Comparison of ENCODE assay signal across 18 cellular contexts in genomic region chr1:206859082-206859491, GRCh38. TPM values are rescaled to one million over a fixed set of nuclear protein-coding genes. Genes with fewer than 3 reads are reported as not detected.
DNase-seq lines count a peak whose midpoint lies in the region; ATAC-seq, FAIRE-seq and TF ChIP-seq lines count a peak whose summit lies in the region.
"Had no signal": no experiment of that assay in that cellular context is flagged by ENCODE, and none has a peak within 500 bp of the region (broad histone marks: within the 10 kb centered on the region; RNA-seq: fewer than 3 reads in every experiment).

No MANE protein-coding gene starts in this region.

- no peaks in the 10 kb centered on the region for H3K36me3 Mint-ChIP-seq in CD4-positive, alpha-beta T cell (ENCODE audit: low read depth)
- H3K36me3 Mint-ChIP-seq in activated CD8-positive, alpha-beta T cell treated with anti-CD3 and anti-CD28 coated beads, Interleukin-2, amount 10 ng/mL, durations not matched to agents 7 days and 5 days (ENCODE audit: low read depth) = peaks cover 3% of the 10 kb centered on the region
- no peaks in the 10 kb centered on the region for H3K36me3 Mint-ChIP-seq in T-helper 2 cell treated with Interferon-gamma antibody and Interleukin-4, amounts not matched to agents 5 μg/mL and 100 μg/mL, for 36 hours (ENCODE audit: low read depth)
- H3K36me3 Mint-ChIP-seq: CD8-positive, alpha-beta T cell had no signal

- H3K9me1 ChIP-seq in keratinocyte (ENCODE audit: control insufficient read depth, extremely low read depth, insufficient read depth, low read length) = no peaks in the 10 kb centered on the region

- H3K4me2 ChIP-seq in keratinocyte (ENCODE audit: control insufficient read depth, extremely low read depth, insufficient read depth, low read depth, low read length) = no peak overlapping the region
- H3K4me2 ChIP-seq: KMS-11 had no signal

- CTCF ChIA-PET in CD4-positive, alpha-beta T cell (lab: Charles Lee) = interaction anchor here (1.4 kb wide), 1 partner anchor 53 kb away, joined by 6 read pairs; no protein-coding TSS in a partner anchor
- CTCF ChIA-PET in activated CD8-positive, alpha-beta T cell treated with anti-CD3 and anti-CD28 coated beads, Interleukin-2, amount 10 ng/mL, durations not matched to agents 7 days and 5 days (lab: Charles Lee) = interaction anchor here (0.6 to 4.4 kb wide), 18 partner anchors 11 to 195 kb away, joined by 3 to 22 read pairs (median 4); no protein-coding TSS in a partner anchor

- no peaks in the 10 kb centered on the region for H3K27me3 ChIP-seq in CD4-positive, alpha-beta T cell (ENCODE audit: control insufficient read depth, insufficient read depth, low read length)
- H3K27me3 ChIP-seq in keratinocyte (ENCODE audit: control insufficient read depth, extremely low read depth, insufficient read depth, low read length) (no peaks in the 10 kb centered on the region), dorsolateral prefrontal cortex (peaks cover 0 to 32% (median 0%) of the 10 kb centered on the region in 45 donors)

- intact Hi-C loops in CD4-positive, alpha-beta T cell (cut with DNase I, micrococcal nuclease) = no loop called here
- intact Hi-C loops in dorsolateral prefrontal cortex (cut with DNase I) = no loop called here

- peak; percentile 62 for ATAC-seq in CD4-positive, alpha-beta T cell (ENCODE audit: poor library complexity)
- no peak for ATAC-seq in activated CD8-positive, alpha-beta T cell treated with anti-CD3 and anti-CD28 coated beads, Interleukin-2, amount 10 ng/mL, durations not matched to agents 7 days and 5 days
- no peak for ATAC-seq in GM18873 (IDR thresholded peaks at IDR 0.05; ENCODE audit: low FRiP score, unreplicated experiment)
- ATAC-seq: CD8-positive, alpha-beta T cell had no signal

- H3K79me2 ChIP-seq in keratinocyte (ENCODE audit: control insufficient read depth, insufficient read depth, low read length) = no peaks in the 10 kb centered on the region

- H3K4me1 Mint-ChIP-seq in CD4-positive, alpha-beta T cell (ENCODE audit: low read depth) = peaks cover 22% of the 10 kb centered on the region
- peaks cover 15% of the 10 kb centered on the region for H3K4me1 Mint-ChIP-seq in activated CD8-positive, alpha-beta T cell treated with anti-CD3 and anti-CD28 coated beads, Interleukin-2, amount 10 ng/mL, durations not matched to agents 7 days and 5 days (ENCODE audit: low read depth)
- H3K4me1 Mint-ChIP-seq in T-helper 2 cell treated with Interferon-gamma antibody and Interleukin-4, amounts not matched to agents 5 μg/mL and 100 μg/mL, for 36 hours (ENCODE audit: low read depth) = peaks cover 17% of the 10 kb centered on the region

- peak overlapping the region; percentile 80 for H2AFZ ChIP-seq in keratinocyte (ENCODE audit: control insufficient read depth, low read length)

- FAIRE-seq in keratinocyte (lab: Jason Lieb, UNC) = no peak
- FAIRE-seq: colon, G401.6 had no signal

- peaks cover 13% of the 10 kb centered on the region for H3K4me1 ChIP-seq in keratinocyte (ENCODE audit: control insufficient read depth, extremely low read depth, insufficient read depth, low read length)

- DNase-seq in DMS53 (lab: John Stamatoyannopoulos, UW) (peak; percentile 32), DMS53 treated with DMSO at 0.1 percent for 48 hours (lab: John Stamatoyannopoulos, UW; ENCODE audit: unreplicated experiment) (no peak), keratinocyte (ENCODE audit: low read depth, low spot score) (no peak), dorsolateral prefrontal cortex (no peak)
- no peak for DNase-seq in CD4-positive, alpha-beta T cell
- DNase-seq in activated CD8-positive, alpha-beta T cell treated with anti-CD3 and anti-CD28 coated beads, Interleukin-2, amount 10 ng/mL, durations not matched to agents 7 days and 5 days = no peak
- no peak for DNase-seq in T-helper 2 cell treated with Interferon-gamma antibody and Interleukin-4, amounts not matched to agents 5 μg/mL and 100 μg/mL, for 36 hours (ENCODE audit: low spot score)
- DNase-seq: activated CD4-positive, CD25-positive, alpha-beta regulatory T cell; activated T-cell treated with anti-CD3 and anti-CD28 coated beads, Interleukin-2, amount 50 U/mL, for 1 hour; CD8-positive, alpha-beta T cell; NCI-H146; NCI-H524 had no signal

- peak overlapping the region; percentile 16 for H3K9ac ChIP-seq in keratinocyte (ENCODE audit: control insufficient read depth, extremely low read depth, insufficient read depth, low read length)
- H3K9ac ChIP-seq: KMS-11 had no signal

- peaks cover 8% of the 10 kb centered on the region for H3K27me3 Mint-ChIP-seq in CD4-positive, alpha-beta T cell
- peaks cover 22% of the 10 kb centered on the region for H3K27me3 Mint-ChIP-seq in activated CD8-positive, alpha-beta T cell treated with anti-CD3 and anti-CD28 coated beads, Interleukin-2, amount 10 ng/mL, durations not matched to agents 7 days and 5 days (ENCODE audit: low read depth)
- H3K27me3 Mint-ChIP-seq in T-helper 2 cell treated with Interferon-gamma antibody and Interleukin-4, amounts not matched to agents 5 μg/mL and 100 μg/mL, for 36 hours (ENCODE audit: low read depth) = peaks cover 35% of the 10 kb centered on the region

- H3K9me3 Mint-ChIP-seq in CD4-positive, alpha-beta T cell = no peaks in the 10 kb centered on the region
- no peaks in the 10 kb centered on the region for H3K9me3 Mint-ChIP-seq in activated CD8-positive, alpha-beta T cell treated with anti-CD3 and anti-CD28 coated beads, Interleukin-2, amount 10 ng/mL, durations not matched to agents 7 days and 5 days (ENCODE audit: insufficient read depth)
- no peaks in the 10 kb centered on the region for H3K9me3 Mint-ChIP-seq in T-helper 2 cell treated with Interferon-gamma antibody and Interleukin-4, amounts not matched to agents 5 μg/mL and 100 μg/mL, for 36 hours
- H3K9me3 Mint-ChIP-seq: CD8-positive, alpha-beta T cell had no signal

- dilution Hi-C loops in keratinocyte (cut with MboI; ENCODE audit: extremely low pct_ligation_motif_present, low sequenced_read_pairs) = no loop called here

- no peak for TF ChIP-seq CTCF in CD4-positive, alpha-beta T cell (IDR thresholded peaks at IDR 0.05)
- TF ChIP-seq CTCF in keratinocyte (optimal IDR thresholded peaks at IDR 0.05 in 1 of 3, IDR thresholded peaks at IDR 0.05 in 1 of 3, conservative IDR thresholded peaks at IDR 0.05 in 1 of 3; ENCODE audit: extremely low read depth in 1 of 3, insufficient read depth in 2 of 3, low read length in 3 of 3) = no peak
- TF ChIP-seq CTCF in dorsolateral prefrontal cortex (IDR thresholded peaks at IDR 0.05 in 54 of 56, conservative IDR thresholded peaks at IDR 0.05 in 2 of 56; ENCODE audit: low read depth in 1 of 56, partially characterized antibody in 56 of 56) = no peak

- no peaks in the 10 kb centered on the region for H3K36me3 ChIP-seq in keratinocyte (ENCODE audit: control insufficient read depth in 2 of 2, extremely low read depth in 1 of 2, insufficient read depth in 2 of 2, low read length in 2 of 2)

- POLR2A ChIA-PET in CD4-positive, alpha-beta T cell (lab: Charles Lee) = interaction anchor here (0.6 to 1.5 kb wide), 13 partner anchors 30 to 125 kb away, joined by 3 to 9 read pairs (median 3); partner anchors contain the start of gene FCMR
- POLR2A ChIA-PET in activated CD8-positive, alpha-beta T cell treated with anti-CD3 and anti-CD28 coated beads, Interleukin-2, amount 10 ng/mL, durations not matched to agents 7 days and 5 days (lab: Charles Lee) = interaction anchor here (1.6 kb wide), 1 partner anchor 49 kb away, joined by 6 read pairs; no protein-coding TSS in a partner anchor

- no peak overlapping the region for H3K27ac ChIP-seq in CD4-positive, alpha-beta T cell (ENCODE audit: low read depth, low read length)
- no peak overlapping the region for H3K27ac ChIP-seq in keratinocyte (ENCODE audit: control insufficient read depth, insufficient read depth, low read length)
- no peak overlapping the region for H3K27ac ChIP-seq in dorsolateral prefrontal cortex
- H3K27ac ChIP-seq: 22Rv1, KMS-11 had no signal

- H3K27ac Mint-ChIP-seq in CD4-positive, alpha-beta T cell = peak overlapping the region; percentile 50
- H3K27ac Mint-ChIP-seq in activated CD8-positive, alpha-beta T cell treated with anti-CD3 and anti-CD28 coated beads, Interleukin-2, amount 10 ng/mL, durations not matched to agents 7 days and 5 days = peak overlapping the region; percentile 65
- no peak overlapping the region for H3K27ac Mint-ChIP-seq in T-helper 2 cell treated with Interferon-gamma antibody and Interleukin-4, amounts not matched to agents 5 μg/mL and 100 μg/mL, for 36 hours
- H3K27ac Mint-ChIP-seq: CD8-positive, alpha-beta T cell had no signal

- no peaks in the 10 kb centered on the region for H3K9me3 ChIP-seq in CD4-positive, alpha-beta T cell (ENCODE audit: control insufficient read depth, low read length)
- H3K9me3 ChIP-seq in keratinocyte (ENCODE audit: control insufficient read depth, low read depth, low read length) = no peaks in the 10 kb centered on the region

- no peaks in the 10 kb centered on the region for H4K20me1 ChIP-seq in keratinocyte (ENCODE audit: control insufficient read depth, extremely low read depth, insufficient read depth, low read length)

- H3K4me3 Mint-ChIP-seq in CD4-positive, alpha-beta T cell = peak overlapping the region; percentile 31
- H3K4me3 Mint-ChIP-seq in activated CD8-positive, alpha-beta T cell treated with anti-CD3 and anti-CD28 coated beads, Interleukin-2, amount 10 ng/mL, durations not matched to agents 7 days and 5 days = no peak overlapping the region
- H3K4me3 Mint-ChIP-seq in T-helper 2 cell treated with Interferon-gamma antibody and Interleukin-4, amounts not matched to agents 5 μg/mL and 100 μg/mL, for 36 hours = no peak overlapping the region
- H3K4me3 Mint-ChIP-seq: CD8-positive, alpha-beta T cell had no signal

- no peak overlapping the region for H3K4me3 ChIP-seq in keratinocyte (ENCODE audit: control insufficient read depth in 2 of 3, extremely low read depth in 1 of 3, insufficient read depth in 2 of 3, low read depth in 1 of 3, low read length in 3 of 3)
- no peak overlapping the region for H3K4me3 ChIP-seq in dorsolateral prefrontal cortex

RNA-seq across cellular contexts. Expression of gene IL20, which starts 6.3 kb away (rescaled TPM):
- total RNA-seq in CD4-positive, alpha-beta T cell = not detected
- total RNA-seq in activated CD8-positive, alpha-beta T cell treated with anti-CD3 and anti-CD28 coated beads, Interleukin-2, amount 10 ng/mL, durations not matched to agents 7 days and 5 days = not detected
- 0.67 to 5.6 TPM (median 4.7 TPM) in 3 replicates for polyA plus RNA-seq in keratinocyte
- polyA plus RNA-seq in keratinocyte (2011; ENCODE audit: low read depth) = 3.1 TPM
- polyA plus RNA-seq in keratinocyte (2011; cell fraction: cytosol; rRNA removed) = 1.2 and 3.1 TPM in 2 replicates
- polyA plus RNA-seq in keratinocyte (2011; cell fraction: nucleus; rRNA removed) = 8.0 and 9.2 TPM in 2 replicates
- polyA plus RNA-seq in keratinocyte (2012; ENCODE audit: low replicate concordance) = 0.45 and 4.9 TPM in 2 replicates
- 0.36 to 2.4 TPM (median 2.1 TPM) in 3 replicates for polyA minus RNA-seq in keratinocyte
- polyA minus RNA-seq in keratinocyte (2011; cell fraction: cytosol; rRNA and poly(A)+ RNA removed) = 1.7 TPM
- polyA minus RNA-seq in keratinocyte (2011; cell fraction: nucleus; rRNA and poly(A)+ RNA removed) = 2.9 and 3.0 TPM in 2 replicates
- total RNA-seq in dorsolateral prefrontal cortex = not detected
- total RNA-seq: CD8-positive, alpha-beta T cell; myocyte had no signal

RNA-seq across cellular contexts. Expression of gene IL24, which starts 38.2 kb away (rescaled TPM):
- not detected for total RNA-seq in CD4-positive, alpha-beta T cell
- total RNA-seq in activated CD8-positive, alpha-beta T cell treated with anti-CD3 and anti-CD28 coated beads, Interleukin-2, amount 10 ng/mL, durations not matched to agents 7 days and 5 days = not detected
- polyA plus RNA-seq in keratinocyte = 2.1 to 3.1 TPM (median 2.3 TPM) in 3 replicates
- 3.3 TPM for polyA plus RNA-seq in keratinocyte (2011; ENCODE audit: low read depth)
- 1.7 and 2.5 TPM in 2 replicates for polyA plus RNA-seq in keratinocyte (2011; cell fraction: cytosol; rRNA removed)
- polyA plus RNA-seq in keratinocyte (2011; cell fraction: nucleus; rRNA removed) = 2.6 and 3.6 TPM in 2 replicates
- polyA plus RNA-seq in keratinocyte (2012; ENCODE audit: low replicate concordance) = 1.3 and 5.9 TPM in 2 replicates
- 0.67 to 1.5 TPM (median 0.99 TPM) in 3 replicates for polyA minus RNA-seq in keratinocyte
- polyA minus RNA-seq in keratinocyte (2011; cell fraction: cytosol; rRNA and poly(A)+ RNA removed) = not detected
- 0.21 and 1.5 TPM in 2 replicates for polyA minus RNA-seq in keratinocyte (2011; cell fraction: nucleus; rRNA and poly(A)+ RNA removed)
- not detected for total RNA-seq in dorsolateral prefrontal cortex
- total RNA-seq: CD8-positive, alpha-beta T cell; myocyte had no signal
